Comparison of ENCODE assay signal across 21 cellular contexts in genomic region chr3:43971486-43971885, GRCh38.
DNase-seq lines count a peak whose midpoint lies in the region; ATAC-seq and TF ChIP-seq lines count a peak whose summit lies in the region.
"Had no signal": no experiment of that assay in that cellular context is flagged by ENCODE, and none has a peak within 500 bp of the region (broad histone marks: within the 10 kb centered on the region; RNA-seq: fewer than 3 reads in every experiment).

No MANE protein-coding gene starts in this region.

- no peaks in the 10 kb centered on the region for H3K36me3 ChIP-seq in right atrium auricular region
- no peaks in the 10 kb centered on the region for H3K36me3 ChIP-seq in heart right ventricle
- H3K36me3 ChIP-seq in esophagus muscularis mucosa, result no peaks in the 10 kb centered on the region
- H3K36me3 ChIP-seq in osteoblast (ENCODE audit: insufficient read depth, low read length), result no peaks in the 10 kb centered on the region
- no peaks in the 10 kb centered on the region for H3K36me3 ChIP-seq in SK-N-SH (replicated peaks in 1 of 2; ENCODE audit: control insufficient read depth in 1 of 2, insufficient read depth in 2 of 2, low read length in 1 of 2)
- H3K36me3 ChIP-seq: BLaER1 had no signal

- H3F3A ChIP-seq in SK-N-SH (replicated peaks; ENCODE audit: insufficient read depth), result no peaks in the 10 kb centered on the region

- H3K4me3 ChIP-seq in right atrium auricular region (no peak overlapping the region), heart right ventricle (no peak overlapping the region), esophagus muscularis mucosa (no peak overlapping the region), osteoblast (ENCODE audit: insufficient read depth, low read length) (no peak overlapping the region), SK-N-SH (ENCODE audit: low read depth in 2 of 2, low read length in 1 of 2) (no peak overlapping the region)
- H3K4me3 ChIP-seq: BLaER1, GM12878 had no signal

- H3K4me1 Mint-ChIP-seq in mesothelial cell of epicardium, result peaks cover 11% of the 10 kb centered on the region
- H3K4me1 Mint-ChIP-seq: B cell; CD4-positive, CD25-positive, alpha-beta regulatory T cell had no signal

- H3K4me2 ChIP-seq in osteoblast (ENCODE audit: insufficient read depth, low read length) (no peak overlapping the region), SK-N-SH (no peak overlapping the region)
- H3K4me2 ChIP-seq: BLaER1 had no signal

- in situ Hi-C loops in G401 (cut with HindIII; ENCODE audit: low sequenced_read_pairs), result no loop called here

- peak overlapping the region; percentile 71 for H2AFZ ChIP-seq in osteoblast (ENCODE audit: low read length)
- no peak overlapping the region for H2AFZ ChIP-seq in SK-N-SH (ENCODE audit: low read depth)

- H4K20me1 ChIP-seq in osteoblast (ENCODE audit: insufficient read depth, low read length) (no peaks in the 10 kb centered on the region), SK-N-SH (ENCODE audit: insufficient read depth) (no peaks in the 10 kb centered on the region)
- H4K20me1 ChIP-seq: BLaER1 had no signal

- peaks cover 3% of the 10 kb centered on the region for H3K9me3 Mint-ChIP-seq in mesothelial cell of epicardium

- DNase-seq in right atrium auricular region (ENCODE audit: low spot score) (peak; percentile 47), heart right ventricle (no peak), esophagus muscularis mucosa (ENCODE audit: extremely low spot score) (peak; percentile 74), osteoblast (ENCODE audit: insufficient read length, low spot score, missing footprints) (no peak), SK-N-SH (no peak), mesothelial cell of epicardium (ENCODE audit: low spot score in 2 of 2, unreplicated experiment in 2 of 2) (no peak), G401 (ENCODE audit: low spot score) (no peak), KG1 (lab: John Stamatoyannopoulos, UW) (no peak)
- DNase-seq: Caco-2; CD4-positive, CD25-positive, alpha-beta regulatory T cell; CD8-positive, alpha-beta T cell; DMS153; DND-41; GDM1; H9 had no signal

- H3K27me3 ChIP-seq in right atrium auricular region (no peaks in the 10 kb centered on the region), heart right ventricle (peaks cover 0 to 17% (median 10%) of the 10 kb centered on the region in 7 donors), esophagus muscularis mucosa (peaks cover 0 to 11% (median 0%) of the 10 kb centered on the region in 4 donors), osteoblast (ENCODE audit: insufficient read depth, low read length) (peaks cover 3% of the 10 kb centered on the region), SK-N-SH (ENCODE audit: insufficient read depth) (no peaks in the 10 kb centered on the region; the same call in 1 of the 2 replicates)
- H3K27me3 ChIP-seq: BLaER1 had no signal

- intact Hi-C loops in heart right ventricle (cut with DNase I) (no loop called here), esophagus muscularis mucosa (cut with DNase I) (no loop called here)

- no peak overlapping the region for H3K27ac Mint-ChIP-seq in mesothelial cell of epicardium
- H3K27ac Mint-ChIP-seq: B cell; CD4-positive, CD25-positive, alpha-beta regulatory T cell; CD8-positive, alpha-beta T cell had no signal

- no peak overlapping the region for H3K9ac ChIP-seq in SK-N-SH
- H3K9ac ChIP-seq: BLaER1 had no signal

- H3K4me1 ChIP-seq in right atrium auricular region (no peaks in the 10 kb centered on the region), heart right ventricle (no peaks in the 10 kb centered on the region), esophagus muscularis mucosa (no peaks in the 10 kb centered on the region), osteoblast (ENCODE audit: insufficient read depth, low read length) (no peaks in the 10 kb centered on the region), SK-N-SH (ENCODE audit: control insufficient read depth in 1 of 2, insufficient read depth in 2 of 2, low read depth in 1 of 2, low read length in 1 of 2) (peaks cover 0 to 10% of the 10 kb centered on the region in 2 experiments; a peak in 1 of 4 replicates)
- H3K4me1 ChIP-seq: BLaER1, Caco-2 had no signal

- peaks cover 23% of the 10 kb centered on the region for H3K27me3 Mint-ChIP-seq in mesothelial cell of epicardium (ENCODE audit: low read depth)

- H3K79me2 ChIP-seq in osteoblast (ENCODE audit: insufficient read depth, low read length) (no peaks in the 10 kb centered on the region), SK-N-SH (ENCODE audit: insufficient read depth) (no peaks in the 10 kb centered on the region)

- TF ChIP-seq CTCF in right atrium auricular region (IDR thresholded peaks at IDR 0.05), result no peak
- TF ChIP-seq CTCF in heart right ventricle (IDR thresholded peaks at IDR 0.05), result no peak
- no peak for TF ChIP-seq CTCF in esophagus muscularis mucosa (IDR thresholded peaks at IDR 0.05)
- TF ChIP-seq CTCF in osteoblast (IDR thresholded peaks at IDR 0.05; ENCODE audit: extremely low read depth, low read depth, low read length), result no peak
- TF ChIP-seq CTCF in SK-N-SH (IDR thresholded peaks at IDR 0.05), result no peak
- no peak for TF ChIP-seq CTCF in mesothelial cell of epicardium (IDR thresholded peaks at IDR 0.05; ENCODE audit: unreplicated experiment)

- no peak overlapping the region for H3K27ac ChIP-seq in right atrium auricular region
- H3K27ac ChIP-seq in heart right ventricle, result no peak overlapping the region
- no peak overlapping the region for H3K27ac ChIP-seq in esophagus muscularis mucosa (replicated peaks in 1 of 4)
- no peak overlapping the region for H3K27ac ChIP-seq in osteoblast (ENCODE audit: low read depth, low read length)
- H3K27ac ChIP-seq in SK-N-SH (ENCODE audit: low read depth in 2 of 2, low read length in 1 of 2), result no peak overlapping the region
- H3K27ac ChIP-seq: 22Rv1, BLaER1, C4-2B had no signal

- no peak for ATAC-seq in heart right ventricle
- ATAC-seq: CD8-positive, alpha-beta T cell; GM12878; HCT116 had no signal

- H3K9me2 ChIP-seq in SK-N-SH, result no peaks in the 10 kb centered on the region

- H3K4me3 Mint-ChIP-seq in mesothelial cell of epicardium, result no peak overlapping the region
- H3K4me3 Mint-ChIP-seq: B cell; CD4-positive, CD25-positive, alpha-beta regulatory T cell; CD8-positive, alpha-beta T cell; H9 had no signal

- POLR2A ChIA-PET in SK-N-SH (lab: Yijun Ruan, JAX), result no interaction called here

- TF ChIP-seq RAD21 in SK-N-SH (IDR thresholded peaks at IDR 0.05; ENCODE audit: low read length), result no peak

- no peak for TF ChIP-seq POLR2A in esophagus muscularis mucosa (IDR thresholded peaks at IDR 0.05; ENCODE audit: low read depth)

- TF ChIP-seq EP300 in esophagus muscularis mucosa (IDR thresholded peaks at IDR 0.05) (no peak), SK-N-SH (IDR thresholded peaks at IDR 0.05; ENCODE audit: borderline replicate concordance in 1 of 2, low read depth in 1 of 2, low read length in 1 of 2) (no peak)

- peaks cover 0 to 10% of the 10 kb centered on the region in 2 donors for H3K9me3 ChIP-seq in right atrium auricular region
- H3K9me3 ChIP-seq in heart right ventricle, result peaks cover 0 to 17% (median 5%) of the 10 kb centered on the region in 11 donors
- H3K9me3 ChIP-seq in esophagus muscularis mucosa, result peaks cover 0 to 9% (median 4%) of the 10 kb centered on the region in 4 donors
- no peaks in the 10 kb centered on the region for H3K9me3 ChIP-seq in osteoblast (ENCODE audit: low read depth, low read length)
- H3K9me3 ChIP-seq in SK-N-SH, result no peaks in the 10 kb centered on the region
- H3K9me3 ChIP-seq: Caco-2 had no signal

- H3K36me3 Mint-ChIP-seq in mesothelial cell of epicardium, result no peaks in the 10 kb centered on the region
- H3K36me3 Mint-ChIP-seq: CD4-positive, CD25-positive, alpha-beta regulatory T cell; CD8-positive, alpha-beta T cell had no signal

- CTCF ChIA-PET in SK-N-SH (lab: Yijun Ruan, JAX), result no interaction called here

TF ChIP-seq in SK-N-SH, 30 proteins besides CTCF, POLR2A, EP300 and RAD21:
- no peak for TF ChIP-seq EZH2phosphoT487 (IDR thresholded peaks at IDR 0.05; ENCODE audit: borderline replicate concordance, low read depth)
- no peak for TF ChIP-seq RFX5 (IDR thresholded peaks at IDR 0.05; ENCODE audit: low read length)
- no peak for TF ChIP-seq JUND (IDR thresholded peaks at IDR 0.05)
- no peak for TF ChIP-seq IRF3 (IDR thresholded peaks at IDR 0.05; ENCODE audit: low read depth, low read length)
- TF ChIP-seq, protein P1, sequence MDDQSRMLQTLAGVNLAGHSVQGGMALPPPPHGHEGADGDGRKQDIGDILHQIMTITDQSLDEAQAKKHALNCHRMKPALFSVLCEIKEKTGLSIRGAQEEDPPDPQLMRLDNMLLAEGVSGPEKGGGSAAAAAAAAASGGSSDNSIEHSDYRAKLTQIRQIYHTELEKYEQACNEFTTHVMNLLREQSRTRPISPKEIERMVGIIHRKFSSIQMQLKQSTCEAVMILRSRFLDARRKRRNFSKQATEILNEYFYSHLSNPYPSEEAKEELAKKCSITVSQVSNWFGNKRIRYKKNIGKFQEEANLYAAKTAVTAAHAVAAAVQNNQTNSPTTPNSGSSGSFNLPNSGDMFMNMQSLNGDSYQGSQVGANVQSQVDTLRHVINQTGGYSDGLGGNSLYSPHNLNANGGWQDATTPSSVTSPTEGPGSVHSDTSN (IDR thresholded peaks at IDR 0.05), result no peak
- TF ChIP-seq NRF1 (IDR thresholded peaks at IDR 0.05; ENCODE audit: low read depth, low read length), result no peak
- no peak for TF ChIP-seq ELF1 (IDR thresholded peaks at IDR 0.05)
TF ChIP-seq in SK-N-SH: peak in this region for 0.

Comparison
In these comparisons a context has a peak if more than half of its experiments do, and no peak if none do; other contexts are left out.
1. DNase-seq: peak in right atrium auricular region (single experiment) and esophagus muscularis mucosa (single experiment); none in heart right ventricle (0 of 2), osteoblast (single experiment), SK-N-SH (single experiment), mesothelial cell of epicardium (0 of 2), G401 (single experiment) and KG1 (single experiment).